Comparison of ENCODE assay signal across 24 cellular contexts in the genomic region with DNA sequence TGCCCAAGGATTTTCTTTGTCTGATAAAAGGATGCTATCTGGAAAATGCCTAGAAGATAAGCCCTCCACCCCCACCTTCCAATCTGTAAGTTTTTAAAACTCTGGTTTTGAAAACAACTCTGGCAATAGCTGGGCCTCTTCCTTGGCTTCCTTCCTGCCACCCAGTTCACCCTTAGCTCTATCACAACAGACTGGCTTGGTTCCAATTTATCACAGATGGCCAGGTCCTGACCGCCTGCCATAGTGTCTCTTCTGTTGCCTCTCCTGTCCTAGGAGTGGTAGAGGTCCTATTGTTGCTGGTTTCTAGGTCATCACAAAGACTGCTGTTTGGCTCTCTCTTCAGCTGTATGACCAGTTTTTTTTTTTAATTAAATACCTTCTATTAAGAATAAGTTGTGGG.
DNase-seq lines count a peak whose midpoint lies in the region; ATAC-seq, FAIRE-seq and TF ChIP-seq lines count a peak whose summit lies in the region.
"Had no signal": no experiment of that assay in that cellular context is flagged by ENCODE, and none has a peak within 500 bp of the region (broad histone marks: within the 10 kb centered on the region; RNA-seq: fewer than 3 reads in every experiment).

No MANE protein-coding gene starts in this region.

- H3K27ac ChIP-seq in endothelial cell of umbilical vein (ENCODE audit: insufficient read depth, low read depth, low read length) (no peak overlapping the region), tibial nerve (no peak overlapping the region)
- H3K27ac ChIP-seq: C4-2B, KMS-11 had no signal

- DNase-seq in BE2C (peak; percentile 15), DMS 273 (lab: John Stamatoyannopoulos, UW; ENCODE audit: unreplicated experiment) (peak; percentile 84), NCI-H69 (lab: John Stamatoyannopoulos, UW) (peak; percentile 80), endothelial cell of umbilical vein (ENCODE audit: low read depth, low spot score) (peak; percentile 63), tibial nerve (ENCODE audit: low spot score in 2 of 2) (no peak)
- DNase-seq: ACHN; CD8-positive, alpha-beta memory T cell; DMS79 treated with DMSO at 0.1 percent for 48 hours; IMR-90; NCI-H1105; NCI-H146; NCI-H2029; NK-92 treated with Interleukin-12 subunit alpha and Interleukin-12 subunit beta, amount 100 ng/mL, for 24 hours; SIG-M5; T-cell had no signal

- POLR2A ChIA-PET in endothelial cell of umbilical vein (lab: Charles Lee): no interaction called here

- H3K9ac ChIP-seq in endothelial cell of umbilical vein (replicated peaks; ENCODE audit: extremely low read depth, insufficient read depth, low read length): no peak overlapping the region
- H3K9ac ChIP-seq: KMS-11 had no signal

- no peak overlapping the region for H3K4me2 ChIP-seq in endothelial cell of umbilical vein (ENCODE audit: insufficient read depth, low read length)
- H3K4me2 ChIP-seq: KMS-11 had no signal

- no peaks in the 10 kb centered on the region for H3K36me3 ChIP-seq in BE2C
- no peaks in the 10 kb centered on the region for H3K36me3 ChIP-seq in endothelial cell of umbilical vein (ENCODE audit: control insufficient read depth in 2 of 2, extremely low read depth in 1 of 2, insufficient read depth in 2 of 2, low read length in 2 of 2)
- H3K36me3 ChIP-seq in tibial nerve: no peaks in the 10 kb centered on the region

- CTCF ChIA-PET in endothelial cell of umbilical vein (lab: Charles Lee): interaction anchor here (1.0 to 3.3 kb wide), 7 partner anchors 12 to 233 kb away, joined by 3 to 15 read pairs (median 5); no protein-coding TSS in a partner anchor

- H3K4me3 ChIP-seq in BE2C (ENCODE audit: low read depth, low read length) (no peak overlapping the region), endothelial cell of umbilical vein (replicated peaks in 1 of 3; ENCODE audit: insufficient read depth in 1 of 3, low read depth in 1 of 3, low read length in 3 of 3) (no peak overlapping the region), tibial nerve (no peak overlapping the region)

- no peak for TF ChIP-seq CTCF in BE2C (IDR thresholded peaks at IDR 0.05; ENCODE audit: low read depth, low read length)
- no peak for TF ChIP-seq CTCF in endothelial cell of umbilical vein (IDR thresholded peaks at IDR 0.05; ENCODE audit: extremely low read depth in 1 of 2, insufficient read depth in 1 of 2, low read depth in 1 of 2, low read length in 2 of 2)
- TF ChIP-seq CTCF in tibial nerve (IDR thresholded peaks at IDR 0.05): no peak

- TF ChIP-seq EP300 in tibial nerve (IDR thresholded peaks at IDR 0.05): no peak

- TF ChIP-seq POLR2A in endothelial cell of umbilical vein (IDR thresholded peaks at IDR 0.05; ENCODE audit: low read depth, low read length): no peak
- no peak for TF ChIP-seq POLR2A in tibial nerve (IDR thresholded peaks at IDR 0.05)

- no peaks in the 10 kb centered on the region for H3K79me2 ChIP-seq in endothelial cell of umbilical vein (ENCODE audit: control insufficient read depth, insufficient read depth, low read length)

- WGBS in tibial nerve, 2 donors: 61 to 75% methylated on average over 1 of the region's 1 CpG

- no peaks in the 10 kb centered on the region for H4K20me1 ChIP-seq in endothelial cell of umbilical vein (replicated peaks; ENCODE audit: control insufficient read depth, extremely low read depth, insufficient read depth, low read length)

- H2AFZ ChIP-seq in endothelial cell of umbilical vein (ENCODE audit: low read depth, low read length): peak overlapping the region; percentile 63

- no TSS peak for BruUV-seq in endothelial cell of umbilical vein (replicated peaks; lab: Mats Ljungman, UMichigan)

- no peak for FAIRE-seq in endothelial cell of umbilical vein (lab: Jason Lieb, UNC)
- FAIRE-seq: G401.6, GM12892, GM18507 had no signal

- no peaks in the 10 kb centered on the region for H3K9me1 ChIP-seq in endothelial cell of umbilical vein (replicated peaks; ENCODE audit: control insufficient read depth, extremely low read depth, insufficient read depth, low read length)

- ATAC-seq in HG03442 (IDR thresholded peaks at IDR 0.05; ENCODE audit: unreplicated experiment): no peak
- no peak for ATAC-seq in GM19328 (IDR thresholded peaks at IDR 0.05; ENCODE audit: unreplicated experiment)
- ATAC-seq: Panc1, SK-N-SH treated with all-trans-retinoic acid at 6 μM for 48 hours, T-cell had no signal

- no peaks in the 10 kb centered on the region for H3K4me1 ChIP-seq in BE2C
- peaks cover 9% of the 10 kb centered on the region for H3K4me1 ChIP-seq in endothelial cell of umbilical vein (ENCODE audit: control insufficient read depth, extremely low read depth, insufficient read depth, low read length)
- H3K4me1 ChIP-seq in tibial nerve: no peaks in the 10 kb centered on the region

- H3K27me3 ChIP-seq in BE2C: 0 out of 2 replicates have a peak, but pooled peaks cover 3% of the 10 kb centered on the region
- H3K27me3 ChIP-seq in endothelial cell of umbilical vein (ENCODE audit: control insufficient read depth in 2 of 2, insufficient read depth in 2 of 2, low read length in 2 of 2): no peaks in the 10 kb centered on the region
- no peaks in the 10 kb centered on the region for H3K27me3 ChIP-seq in tibial nerve

- intact Hi-C loops in endothelial cell of umbilical vein (cut with micrococcal nuclease): no loop called here

- dilution Hi-C loops in endothelial cell of umbilical vein (cut with MboI; ENCODE audit: extremely low pct_ligation_motif_present, low sequenced_read_pairs): no loop called here

- H3K9me3 ChIP-seq in BE2C (no peaks in the 10 kb centered on the region), endothelial cell of umbilical vein (replicated peaks; ENCODE audit: control insufficient read depth, insufficient read depth, low read length) (no peaks in the 10 kb centered on the region), tibial nerve (no peaks in the 10 kb centered on the region)

TF ChIP-seq in endothelial cell of umbilical vein, 7 proteins besides CTCF, POLR2A, EP300 and RAD21:
- TF ChIP-seq, protein P1, sequence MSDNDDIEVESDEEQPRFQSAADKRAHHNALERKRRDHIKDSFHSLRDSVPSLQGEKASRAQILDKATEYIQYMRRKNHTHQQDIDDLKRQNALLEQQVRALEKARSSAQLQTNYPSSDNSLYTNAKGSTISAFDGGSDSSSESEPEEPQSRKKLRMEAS (IDR thresholded peaks at IDR 0.05; ENCODE audit: insufficient read depth, insufficient read length): no peak
- no peak for TF ChIP-seq JUN (IDR thresholded peaks at IDR 0.05; ENCODE audit: borderline replicate concordance, insufficient read depth, insufficient read length, low read depth)
- TF ChIP-seq POLR2AphosphoS5 (IDR thresholded peaks at IDR 0.05; ENCODE audit: insufficient read depth, low read depth, low read length): no peak
- TF ChIP-seq MYC (IDR thresholded peaks at IDR 0.05; ENCODE audit: low read depth, low read length): no peak
- TF ChIP-seq EZH2 (IDR thresholded peaks at IDR 0.05; ENCODE audit: borderline replicate concordance, low read depth, low read length, severe bottlenecking): no peak
- no peak for TF ChIP-seq FOS (IDR thresholded peaks at IDR 0.05; ENCODE audit: borderline replicate concordance, insufficient read depth, low read length)
- TF ChIP-seq GATA2 (IDR thresholded peaks at IDR 0.05; ENCODE audit: insufficient read depth, insufficient read length, low read depth, low read length): no peak

Comparison
In these comparisons a context has a peak if more than half of its experiments do, and no peak if none do; other contexts are left out.
1. DNase-seq: peak in BE2C (single experiment), DMS 273 (single experiment), NCI-H69 (single experiment) and endothelial cell of umbilical vein (single experiment); none in tibial nerve (0 of 2).